In genomic region chrX:97168646-97169045, GRCh38 we compare ENCODE assay signal across 23 cellular contexts.
DNase-seq lines count a peak whose midpoint lies in the region; ATAC-seq and TF ChIP-seq lines count a peak whose summit lies in the region.
"Had no signal": no experiment of that assay in that cellular context is flagged by ENCODE, and none has a peak within 500 bp of the region (broad histone marks: within the 10 kb centered on the region; RNA-seq: fewer than 3 reads in every experiment).

No MANE protein-coding gene starts in this region.

- H3K36me3 ChIP-seq in gastroesophageal sphincter (no peaks in the 10 kb centered on the region), WERI-Rb-1 (no peaks in the 10 kb centered on the region)
- H3K36me3 ChIP-seq: esophagus squamous epithelium, right lobe of liver, thoracic aorta had no signal

- no peak for TF ChIP-seq EP300 in gastroesophageal sphincter (IDR thresholded peaks at IDR 0.05)

- peaks cover 4% of the 10 kb centered on the region for H3K4me1 Mint-ChIP-seq in nephron progenitor cell
- H3K4me1 Mint-ChIP-seq: activated CD4-positive, alpha-beta T cell treated with anti-CD3 and anti-CD28 coated beads for 36 hours had no signal

- H3K36me3 Mint-ChIP-seq in nephron progenitor cell (ENCODE audit: low read depth), result no peaks in the 10 kb centered on the region

- H3K4me1 ChIP-seq in gastroesophageal sphincter, result no peaks in the 10 kb centered on the region
- H3K4me1 ChIP-seq: body of pancreas, esophagus squamous epithelium, right lobe of liver had no signal

- no peaks in the 10 kb centered on the region for H3K9me3 Mint-ChIP-seq in nephron progenitor cell

- H3K9me3 ChIP-seq in gastroesophageal sphincter (no peaks in the 10 kb centered on the region), WERI-Rb-1 (ENCODE audit: severe bottlenecking) (no peaks in the 10 kb centered on the region)
- H3K9me3 ChIP-seq: body of pancreas, esophagus squamous epithelium, right lobe of liver, thoracic aorta had no signal

- ATAC-seq in GM18858 (IDR thresholded peaks at IDR 0.05; ENCODE audit: unreplicated experiment) (peak; percentile 56), GM21576 (IDR thresholded peaks at IDR 0.05; ENCODE audit: unreplicated experiment) (peak; percentile 79), gastroesophageal sphincter (no peak)
- ATAC-seq: activated CD4-positive, alpha-beta T cell treated with anti-CD3 and anti-CD28 coated beads for 36 hours; body of pancreas; right lobe of liver had no signal

- H3K27ac Mint-ChIP-seq in nephron progenitor cell, result peak overlapping the region; percentile 51
- H3K27ac Mint-ChIP-seq: activated CD4-positive, alpha-beta T cell treated with anti-CD3 and anti-CD28 coated beads for 36 hours had no signal

- TF ChIP-seq CTCF in nephron progenitor cell (IDR thresholded peaks at IDR 0.05) (no peak), gastroesophageal sphincter (IDR thresholded peaks at IDR 0.05) (no peak), WERI-Rb-1 (IDR thresholded peaks at IDR 0.05; ENCODE audit: low read depth, low read length) (no peak)

- H3K4me3 Mint-ChIP-seq in nephron progenitor cell, result no peak overlapping the region
- H3K4me3 Mint-ChIP-seq: activated CD4-positive, alpha-beta T cell treated with anti-CD3 and anti-CD28 coated beads for 36 hours had no signal

- DNase-seq in Kasumi-1 (lab: John Stamatoyannopoulos, UW) (peak; percentile 11 to 12), nephron progenitor cell (no peak), NOMO-1 (lab: John Stamatoyannopoulos, UW; ENCODE audit: unreplicated experiment in 2 of 2) (no peak), WERI-Rb-1 (no peak)
- DNase-seq in activated CD4-positive, alpha-beta T cell treated with anti-CD3 and anti-CD28 coated beads for 1 hour, result no peak
- DNase-seq: activated CD4-positive, alpha-beta T cell treated with anti-CD3 and anti-CD28 coated beads for 36 hours; activated naive CD4-positive, alpha-beta T cell treated with anti-CD3 and anti-CD28 coated beads, Interleukin-2, amount 50 U/mL, for 16 hours; body of pancreas; dorsolateral prefrontal cortex; esophagus squamous epithelium; mesendoderm; NCI-H1417 treated with DMSO at 0.1 percent for 48 hours; NK-92 treated with Interleukin-12 subunit alpha and Interleukin-12 subunit beta, amount 100 ng/mL, for 24 hours; nucleus accumbens; right lobe of liver; SHP77 treated with DMSO at 0.1 percent for 48 hours; stimulated activated CD4-positive, alpha-beta T cell treated with anti-CD3 and anti-CD28 coated beads, Interleukin-2, amount 100 ng/mL, for 24 hours; T-helper 2 cell had no signal

- 81% methylated on average over 2 of the region's 2 CpGs; no CpG with 5 or more reads in 1 of the 2 donors for WGBS in gastroesophageal sphincter (ENCODE audit: low coverage in 1 of 2), 2 donors

- no peak overlapping the region for H3K4me3 ChIP-seq in gastroesophageal sphincter
- H3K4me3 ChIP-seq in WERI-Rb-1 (ENCODE audit: low read depth, low read length), result no peak overlapping the region
- H3K4me3 ChIP-seq: body of pancreas, dorsolateral prefrontal cortex, esophagus squamous epithelium, right lobe of liver, thoracic aorta had no signal

- H3K27ac ChIP-seq in gastroesophageal sphincter (no peak overlapping the region), WERI-Rb-1 (no peak overlapping the region)
- H3K27ac ChIP-seq: body of pancreas, dorsolateral prefrontal cortex, esophagus squamous epithelium, KMS-11, right lobe of liver, thoracic aorta had no signal

- TF ChIP-seq POLR2A in gastroesophageal sphincter (IDR thresholded peaks at IDR 0.05), result no peak

- H3K27me3 ChIP-seq in gastroesophageal sphincter, result no peaks in the 10 kb centered on the region
- peaks cover 3% of the 10 kb centered on the region for H3K27me3 ChIP-seq in WERI-Rb-1 (ENCODE audit: insufficient read depth, low read depth, severe bottlenecking)
- H3K27me3 ChIP-seq: body of pancreas, esophagus squamous epithelium, right lobe of liver had no signal

- H3K27me3 Mint-ChIP-seq in nephron progenitor cell (ENCODE audit: low read depth, poor library complexity), result peaks cover 2% of the 10 kb centered on the region
- H3K27me3 Mint-ChIP-seq: activated CD4-positive, alpha-beta T cell treated with anti-CD3 and anti-CD28 coated beads for 36 hours had no signal

Comparison
In these comparisons a context has a peak if more than half of its experiments do, and no peak if none do; other contexts are left out.
1. DNase-seq: peak in Kasumi-1 (2 of 2); none in nephron progenitor cell (single experiment), activated CD4-positive, alpha-beta T cell treated with anti-CD3 and anti-CD28 coated beads for 1 hour (single experiment), NOMO-1 (0 of 2) and WERI-Rb-1 (single experiment).